ENCODE assay signal across 8 cellular contexts in genomic region chr4:100823066-100823992, GRCh38.
DNase-seq lines count a peak whose midpoint lies in the region; ATAC-seq and TF ChIP-seq lines count a peak whose summit lies in the region.

No MANE protein-coding gene starts in this region.

- H3K9ac ChIP-seq in mammary epithelial cell (ENCODE audit: insufficient read depth, low read length): no peak overlapping the region

- no peak overlapping the region for H2AFZ ChIP-seq in mammary epithelial cell (ENCODE audit: low read depth, low read length)

- no peak for TF ChIP-seq EP300 in stomach (IDR thresholded peaks at IDR 0.05)
- no peak for TF ChIP-seq EP300 in transverse colon (IDR thresholded peaks at IDR 0.05; ENCODE audit: low read depth)

- H3K36me3 Mint-ChIP-seq in T-helper 17 cell (ENCODE audit: low read depth): no peaks in the 10 kb centered on the region

- peak; percentile 40 for DNase-seq in ELR (ENCODE audit: low read depth)
- peak; percentile 68 for DNase-seq in mammary epithelial cell
- DNase-seq in body of pancreas: no peak
- no peak for DNase-seq in stomach
- no peak for DNase-seq in transverse colon
- no peak for DNase-seq in T-helper 17 cell

- ATAC-seq in GM19395 (IDR thresholded peaks at IDR 0.05; ENCODE audit: unreplicated experiment): peak; percentile 78
- peak; percentile 80 for ATAC-seq in HG03159 (IDR thresholded peaks at IDR 0.05; ENCODE audit: unreplicated experiment)
- no peak for ATAC-seq in body of pancreas
- ATAC-seq in T-helper 17 cell: no peak

- no peaks in the 10 kb centered on the region for H3K79me2 ChIP-seq in mammary epithelial cell (ENCODE audit: insufficient read depth, low read length)

- H4K20me1 ChIP-seq in mammary epithelial cell (ENCODE audit: insufficient read depth, low read length): no peaks in the 10 kb centered on the region

- peaks cover 12% of the 10 kb centered on the region for H3K4me1 ChIP-seq in mammary epithelial cell (ENCODE audit: insufficient read depth, low read length)
- peaks cover 10% of the 10 kb centered on the region for H3K4me1 ChIP-seq in body of pancreas
- H3K4me1 ChIP-seq in stomach: no peaks in the 10 kb centered on the region
- no peaks in the 10 kb centered on the region for H3K4me1 ChIP-seq in transverse colon

- intact Hi-C loops in mammary epithelial cell (cut with micrococcal nuclease) (no loop called here), body of pancreas (cut with DNase I) (no loop called here), stomach (cut with DNase I; ENCODE audit: low total_unique reads) (no loop called here), transverse colon (cut with DNase I; ENCODE audit: low total_unique reads) (no loop called here)

- no peak overlapping the region for H3K27ac Mint-ChIP-seq in T-helper 17 cell

- in situ Hi-C loops in mammary epithelial cell (cut with MboI; ENCODE audit: low sequenced_read_pairs in 2 of 2): no loop called here
- in situ Hi-C loops in transverse colon (cut with MboI; ENCODE audit: low pct_ligation_motif_present in 1 of 4, low pct_unique_long_range_greater_than_20kb in 1 of 4, low sequenced_read_pairs in 3 of 4): no loop called here

- H3K36me3 ChIP-seq in mammary epithelial cell (ENCODE audit: insufficient read depth, low read length): no peaks in the 10 kb centered on the region
- no peaks in the 10 kb centered on the region for H3K36me3 ChIP-seq in body of pancreas (replicated peaks in 1 of 2; ENCODE audit: insufficient read depth in 1 of 2, low read depth in 2 of 2)
- H3K36me3 ChIP-seq in stomach: no peaks in the 10 kb centered on the region
- H3K36me3 ChIP-seq in transverse colon: no peaks in the 10 kb centered on the region

- dilution Hi-C loops in mammary epithelial cell (cut with HindIII; ENCODE audit: low sequenced_read_pairs): no loop called here

- no peaks in the 10 kb centered on the region for H3K4me1 Mint-ChIP-seq in T-helper 17 cell

- H3K4me3 ChIP-seq in mammary epithelial cell (replicated peaks in 1 of 3; ENCODE audit: insufficient read depth in 1 of 3, low read depth in 2 of 3, low read length in 3 of 3) (no peak overlapping the region), body of pancreas (no peak overlapping the region), stomach (no peak overlapping the region), transverse colon (no peak overlapping the region)

- no peak overlapping the region for H3K4me3 Mint-ChIP-seq in T-helper 17 cell

- WGBS in mammary epithelial cell (ENCODE audit: low coverage, missing lambda C conversion rate): 54% methylated on average over 4 of the region's 4 CpGs
- WGBS in body of pancreas, 2 donors: 70 to 85% methylated on average over 4 of the region's 4 CpGs
- WGBS in stomach, 5 donors: 68 to 83% (median 75%) methylated on average over 4 of the region's 4 CpGs
- WGBS in transverse colon (ENCODE audit: low coverage in 1 of 2), 2 donors: 78 to 81% methylated on average over 4 of the region's 4 CpGs

- H3K27me3 ChIP-seq in mammary epithelial cell (ENCODE audit: insufficient read depth, low read length) (no peaks in the 10 kb centered on the region), body of pancreas (no peaks in the 10 kb centered on the region), stomach (no peaks in the 10 kb centered on the region), transverse colon (no peaks in the 10 kb centered on the region)

- H3K27me3 Mint-ChIP-seq in T-helper 17 cell: no peaks in the 10 kb centered on the region

- TF ChIP-seq CTCF in mammary epithelial cell (conservative IDR thresholded peaks at IDR 0.05 in 1 of 2, IDR thresholded peaks at IDR 0.05 in 1 of 2; ENCODE audit: extremely low read depth in 1 of 2, insufficient read depth in 1 of 2, low read depth in 1 of 2, low read length in 2 of 2): no peak
- no peak for TF ChIP-seq CTCF in body of pancreas (IDR thresholded peaks at IDR 0.05)
- no peak for TF ChIP-seq CTCF in stomach (IDR thresholded peaks at IDR 0.05)
- no peak for TF ChIP-seq CTCF in transverse colon (IDR thresholded peaks at IDR 0.05)

- H3K9me3 ChIP-seq in mammary epithelial cell (replicated peaks; ENCODE audit: insufficient read depth, low read length) (no peaks in the 10 kb centered on the region), body of pancreas (no peaks in the 10 kb centered on the region), stomach (no peaks in the 10 kb centered on the region), transverse colon (no peaks in the 10 kb centered on the region), T-helper 17 cell (ENCODE audit: control insufficient read depth, low read length, poor library complexity, severe bottlenecking) (no peaks in the 10 kb centered on the region)

- BruUV-seq in mammary epithelial cell (replicated peaks; lab: Mats Ljungman, UMichigan): no TSS peak

- TF ChIP-seq POLR2A in body of pancreas (IDR thresholded peaks at IDR 0.05) (no peak), stomach (IDR thresholded peaks at IDR 0.05) (no peak), transverse colon (IDR thresholded peaks at IDR 0.05) (no peak)

- CTCF ChIA-PET in mammary epithelial cell (lab: Charles Lee; ENCODE audit: low non-redundant PET): no interaction called here

- H3K27ac ChIP-seq in mammary epithelial cell (ENCODE audit: insufficient read depth, low read depth, low read length) (no peak overlapping the region), body of pancreas (no peak overlapping the region), stomach (no peak overlapping the region), transverse colon (no peak overlapping the region)

- peak overlapping the region; percentile 18 for H3K4me2 ChIP-seq in mammary epithelial cell (ENCODE audit: insufficient read depth, low read depth, low read length)

Comparison
In these comparisons a context has a peak if more than half of its experiments do, and no peak if none do; other contexts are left out.
1. DNase-seq: peak in ELR (single experiment) and mammary epithelial cell (single experiment); none in body of pancreas (0 of 4), stomach (single experiment), transverse colon (single experiment) and T-helper 17 cell (0 of 3).
2. ATAC-seq: peak in GM19395 (single experiment) and HG03159 (single experiment); none in body of pancreas (single experiment) and T-helper 17 cell (single experiment).